13 cellular contexts compared by ENCODE assay signal in the genomic region with DNA sequence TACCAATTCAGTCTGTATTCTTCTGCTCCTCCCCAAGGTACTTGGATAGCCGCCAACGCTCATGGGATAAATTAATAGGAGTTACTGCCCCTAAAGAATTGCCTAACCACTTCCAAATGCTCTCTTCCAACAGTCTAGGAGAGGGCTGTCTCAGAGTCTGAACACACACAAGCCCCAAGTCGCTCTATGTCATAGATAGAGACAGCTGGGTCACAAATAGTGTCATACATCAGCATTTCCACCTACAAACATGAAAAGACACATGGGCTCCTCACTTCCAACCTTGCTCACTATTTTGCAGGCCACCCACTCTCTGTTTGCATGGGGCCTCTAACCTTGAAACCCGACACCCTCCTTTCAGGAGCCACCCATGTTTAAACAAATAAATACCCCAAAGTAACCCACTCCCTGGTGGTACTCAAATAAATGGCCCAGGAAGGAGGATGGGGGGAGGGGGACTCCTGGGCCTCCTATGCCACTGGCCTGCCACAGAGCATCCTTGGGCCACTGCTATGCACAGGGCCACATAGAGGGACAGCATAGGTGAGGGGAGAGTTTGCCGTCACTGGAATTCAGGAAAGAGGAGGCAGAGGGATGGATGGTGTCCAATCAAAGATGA.
DNase-seq lines count a peak whose midpoint lies in the region; ATAC-seq, FAIRE-seq and TF ChIP-seq lines count a peak whose summit lies in the region.
"Had no signal": no experiment of that assay in that cellular context is flagged by ENCODE, and none has a peak within 500 bp of the region (broad histone marks: within the 10 kb centered on the region; RNA-seq: fewer than 3 reads in every experiment).

No MANE protein-coding gene starts in this region.

- no peaks in the 10 kb centered on the region for H3K27me3 Mint-ChIP-seq in astrocyte (ENCODE audit: low read depth, unreplicated experiment)
- no peaks in the 10 kb centered on the region for H3K27me3 Mint-ChIP-seq in activated T-helper 2 cell treated with anti-CD3 and anti-CD28 coated beads, Interferon-gamma antibody, Interleukin-2, Interleukin-4, amounts not matched to agents 10 μg/mL and 5 μg/mL and 100 μg/mL, durations not matched to agents 14 hours and 24 hours and 36 hours (ENCODE audit: low read depth)

- TF ChIP-seq CTCF in astrocyte (IDR thresholded peaks at IDR 0.05; ENCODE audit: insufficient read depth, low read depth, low read length) (no peak), smooth muscle cell (IDR thresholded peaks at IDR 0.05; ENCODE audit: borderline replicate concordance, insufficient read depth, poor library complexity, severe bottlenecking) (no peak)

- H3K27ac ChIP-seq in astrocyte (ENCODE audit: low read depth, low read length) (peak overlapping the region; percentile 19), smooth muscle cell (ENCODE audit: low read depth) (peak overlapping the region; percentile 63), aorta (ENCODE audit: low read depth in 1 of 2, low read length in 2 of 2) (no peak overlapping the region)

- H3K36me3 ChIP-seq in astrocyte (ENCODE audit: insufficient read depth, low read length) (no peaks in the 10 kb centered on the region), smooth muscle cell (ENCODE audit: low read depth) (no peaks in the 10 kb centered on the region), aorta (ENCODE audit: control insufficient read depth in 1 of 2, insufficient read depth in 2 of 2, low read length in 1 of 2) (no peaks in the 10 kb centered on the region)

- H4K20me1 ChIP-seq in astrocyte (ENCODE audit: insufficient read depth, low read length) (no peaks in the 10 kb centered on the region), smooth muscle cell (ENCODE audit: low read depth) (no peaks in the 10 kb centered on the region)

- H3K4me2 ChIP-seq in astrocyte (ENCODE audit: low read length) (peak overlapping the region; percentile 45), smooth muscle cell (peak overlapping the region; percentile 79)

- no peak overlapping the region for H3K4me3 Mint-ChIP-seq in astrocyte (ENCODE audit: unreplicated experiment)
- H3K4me3 Mint-ChIP-seq in activated T-helper 2 cell treated with anti-CD3 and anti-CD28 coated beads, Interferon-gamma antibody, Interleukin-2, Interleukin-4, amounts not matched to agents 10 μg/mL and 5 μg/mL and 100 μg/mL, durations not matched to agents 14 hours and 24 hours and 36 hours (ENCODE audit: low read depth): no peak overlapping the region
- H3K4me3 Mint-ChIP-seq: activated T-cell treated with anti-CD3 and anti-CD28 coated beads, Interleukin-2, amount 50 U/mL, for 4 hours had no signal

- H2AFZ ChIP-seq in astrocyte (ENCODE audit: low read depth, low read length): no peak overlapping the region
- H2AFZ ChIP-seq in smooth muscle cell (ENCODE audit: low read depth): no peak overlapping the region

- 82% methylated on average over 5 of the region's 5 CpGs for WGBS in smooth muscle cell (ENCODE audit: low lambda C conversion rate)
- 63% methylated on average over 5 of the region's 5 CpGs for WGBS in aorta, 2 donors

- peaks cover 2% of the 10 kb centered on the region for H3K9me3 Mint-ChIP-seq in astrocyte (ENCODE audit: unreplicated experiment)
- H3K9me3 Mint-ChIP-seq in activated T-helper 2 cell treated with anti-CD3 and anti-CD28 coated beads, Interferon-gamma antibody, Interleukin-2, Interleukin-4, amounts not matched to agents 10 μg/mL and 5 μg/mL and 100 μg/mL, durations not matched to agents 14 hours and 24 hours and 36 hours: no peaks in the 10 kb centered on the region
- H3K9me3 Mint-ChIP-seq: activated T-cell treated with anti-CD3 and anti-CD28 coated beads, Interleukin-2, amount 50 U/mL, for 4 hours had no signal

- H3K4me1 ChIP-seq in astrocyte (ENCODE audit: insufficient read depth, low read length) (peaks cover 60% of the 10 kb centered on the region), smooth muscle cell (ENCODE audit: low read depth) (peaks cover 18% of the 10 kb centered on the region), aorta (ENCODE audit: control insufficient read depth in 1 of 2, insufficient read depth in 2 of 2, low read length in 2 of 2) (no peaks in the 10 kb centered on the region)

- intact Hi-C loops in activated T-helper 2 cell treated with anti-CD3 and anti-CD28 coated beads, Interferon-gamma antibody, Interleukin-2, Interleukin-4, amounts not matched to agents 10 μg/mL and 5 μg/mL and 100 μg/mL, durations not matched to agents 14 hours and 24 hours and 36 hours (cut with micrococcal nuclease): no loop called here
- intact Hi-C loops in aorta (cut with DNase I): no loop called here

- FAIRE-seq in astrocyte (lab: Jason Lieb, UNC): no peak
- FAIRE-seq: A204.1 had no signal

- H3F3A ChIP-seq in smooth muscle cell (ENCODE audit: low read depth): peaks cover 15% of the 10 kb centered on the region

- DNase-seq in NCI-H146 (lab: John Stamatoyannopoulos, UW) (peak; percentile 47), NCI-H146 treated with DMSO at 0.1 percent for 48 hours (lab: John Stamatoyannopoulos, UW; ENCODE audit: unreplicated experiment) (no peak), NCI-H2171 (lab: John Stamatoyannopoulos, UW) (peak; percentile 38), astrocyte (ENCODE audit: low read depth) (no peak), smooth muscle cell (lab: John Stamatoyannopoulos, UW; ENCODE audit: unreplicated experiment) (no peak), aorta (no peak)
- DNase-seq in activated T-helper 2 cell treated with anti-CD3 and anti-CD28 coated beads, Interferon-gamma antibody, Interleukin-2, Interleukin-4, amounts not matched to agents 10 μg/mL and 5 μg/mL and 100 μg/mL, durations not matched to agents 14 hours and 24 hours and 36 hours (ENCODE audit: low spot score): no peak
- DNase-seq: activated T-cell treated with anti-CD3 and anti-CD28 coated beads, Interleukin-2, amount 50 U/mL, for 4 hours; hippocampal formation; MM.1S had no signal

- H3K4me3 ChIP-seq in astrocyte (ENCODE audit: insufficient read depth, low read depth, low read length) (no peak overlapping the region), smooth muscle cell (no peak overlapping the region), aorta (ENCODE audit: low read length in 2 of 2) (no peak overlapping the region)

- no peaks in the 10 kb centered on the region for H3K27me3 ChIP-seq in astrocyte (ENCODE audit: insufficient read depth, low read length)
- no peaks in the 10 kb centered on the region for H3K27me3 ChIP-seq in smooth muscle cell (ENCODE audit: low read depth)
- no peaks in the 10 kb centered on the region for H3K27me3 ChIP-seq in aorta (ENCODE audit: control insufficient read depth in 1 of 2, insufficient read depth in 2 of 2, low read length in 1 of 2)

- H3K27ac Mint-ChIP-seq in astrocyte (ENCODE audit: unreplicated experiment): peak overlapping the region; percentile 41
- no peak overlapping the region for H3K27ac Mint-ChIP-seq in activated T-helper 2 cell treated with anti-CD3 and anti-CD28 coated beads, Interferon-gamma antibody, Interleukin-2, Interleukin-4, amounts not matched to agents 10 μg/mL and 5 μg/mL and 100 μg/mL, durations not matched to agents 14 hours and 24 hours and 36 hours

- H3K79me2 ChIP-seq in astrocyte (ENCODE audit: insufficient read depth, low read length) (no peaks in the 10 kb centered on the region), smooth muscle cell (ENCODE audit: low read depth) (no peaks in the 10 kb centered on the region)

- H3K9ac ChIP-seq in astrocyte (ENCODE audit: low read length) (no peak overlapping the region), smooth muscle cell (ENCODE audit: low read depth) (no peak overlapping the region)

- no peaks in the 10 kb centered on the region for H3K9me3 ChIP-seq in astrocyte (ENCODE audit: insufficient read depth, low read depth, low read length)
- no peaks in the 10 kb centered on the region for H3K9me3 ChIP-seq in smooth muscle cell (replicated peaks; ENCODE audit: low read depth)
- H3K9me3 ChIP-seq in aorta (ENCODE audit: control insufficient read depth, low read length): no peaks in the 10 kb centered on the region

- ATAC-seq in activated CD4-positive, CD25-positive, alpha-beta regulatory T cell treated with anti-CD3 and anti-CD28 coated beads, Interleukin-2, amount 50 U/mL, for 24 hours: no peak
- ATAC-seq in aorta (ENCODE audit: low FRiP score): no peak
- ATAC-seq: activated T-cell treated with anti-CD3 and anti-CD28 coated beads, Interleukin-2, amount 50 U/mL, for 4 hours; Panc1 had no signal

- no peaks in the 10 kb centered on the region for H3K36me3 Mint-ChIP-seq in astrocyte (ENCODE audit: low read depth, unreplicated experiment)
- H3K36me3 Mint-ChIP-seq in activated T-helper 2 cell treated with anti-CD3 and anti-CD28 coated beads, Interferon-gamma antibody, Interleukin-2, Interleukin-4, amounts not matched to agents 10 μg/mL and 5 μg/mL and 100 μg/mL, durations not matched to agents 14 hours and 24 hours and 36 hours (ENCODE audit: low read depth): no peaks in the 10 kb centered on the region

- peaks cover 49% of the 10 kb centered on the region for H3K4me1 Mint-ChIP-seq in astrocyte (ENCODE audit: low read depth, unreplicated experiment)
- H3K4me1 Mint-ChIP-seq in activated T-helper 2 cell treated with anti-CD3 and anti-CD28 coated beads, Interferon-gamma antibody, Interleukin-2, Interleukin-4, amounts not matched to agents 10 μg/mL and 5 μg/mL and 100 μg/mL, durations not matched to agents 14 hours and 24 hours and 36 hours (ENCODE audit: low read depth): no peaks in the 10 kb centered on the region

Comparison
In these comparisons a context has a peak if more than half of its experiments do, and no peak if none do; other contexts are left out.
1. DNase-seq: peak in NCI-H146 (single experiment) and NCI-H2171 (single experiment); none in NCI-H146 treated with DMSO at 0.1 percent for 48 hours (single experiment), astrocyte (single experiment), smooth muscle cell (single experiment), activated T-helper 2 cell treated with anti-CD3 and anti-CD28 coated beads, Interferon-gamma antibody, Interleukin-2, Interleukin-4, amounts not matched to agents 10 μg/mL and 5 μg/mL and 100 μg/mL, durations not matched to agents 14 hours and 24 hours and 36 hours (single experiment) and aorta (0 of 2).
2. H3K27ac ChIP-seq: peak in astrocyte (single experiment) and smooth muscle cell (single experiment); none in aorta (0 of 2).